In genomic region chrX:123077671-123078070, GRCh38 we compare ENCODE assay signal across 16 cellular contexts.
DNase-seq lines count a peak whose midpoint lies in the region; ATAC-seq and TF ChIP-seq lines count a peak whose summit lies in the region.
"Had no signal": no experiment of that assay in that cellular context is flagged by ENCODE, and none has a peak within 500 bp of the region (broad histone marks: within the 10 kb centered on the region; RNA-seq: fewer than 3 reads in every experiment).

No MANE protein-coding gene starts in this region.

- H3K4me1 ChIP-seq in A673 (ENCODE audit: insufficient read depth, low read length, poor library complexity, severe bottlenecking): no peaks in the 10 kb centered on the region
- H3K4me1 ChIP-seq in SJCRH30: peaks cover 41% of the 10 kb centered on the region

- intact Hi-C loops in A673 (cut with micrococcal nuclease; ENCODE audit: unreplicated experiment): no loop called here

- H3K36me3 ChIP-seq in A673 (ENCODE audit: insufficient read depth, low read length, poor library complexity, severe bottlenecking): no peaks in the 10 kb centered on the region
- no peaks in the 10 kb centered on the region for H3K36me3 ChIP-seq in SJCRH30

- no peak for ATAC-seq in GM21723 (IDR thresholded peaks at IDR 0.05; ENCODE audit: unreplicated experiment)
- ATAC-seq: GM12878 had no signal

- H3K27me3 ChIP-seq in A673 (replicated peaks; ENCODE audit: insufficient read depth, low read depth, low read length, poor library complexity) (no peaks in the 10 kb centered on the region), SJCRH30 (no peaks in the 10 kb centered on the region)

- H3K9me3 ChIP-seq in A673 (ENCODE audit: low read depth, low read length, poor library complexity, severe bottlenecking) (no peaks in the 10 kb centered on the region), SJCRH30 (replicated peaks) (no peaks in the 10 kb centered on the region)

- CTCF ChIA-PET in A673 (lab: Charles Lee): no interaction called here

- BruUV-seq in A673 (replicated peaks; lab: Mats Ljungman, UMichigan): no TSS peak

- no peak for TF ChIP-seq CTCF in A673 (conservative IDR thresholded peaks at IDR 0.05; ENCODE audit: low read depth, low read length)

- POLR2A ChIA-PET in A673 (lab: Charles Lee; ENCODE audit: low non-redundant PET): no interaction called here

- H3K4me3 ChIP-seq in A673 (ENCODE audit: low read depth, low read length, poor library complexity, severe bottlenecking) (no peak overlapping the region), SJCRH30 (no peak overlapping the region)
- H3K4me3 ChIP-seq: GM12878 had no signal

- peak; percentile 0 for DNase-seq in A673 (ENCODE audit: low spot score)
- peak; percentile 0 for DNase-seq in Ammon's horn (ENCODE audit: low spot score)
- peak; percentile 31 to 67 for DNase-seq in SJCRH30
- DNase-seq in fibroblast of gingiva (ENCODE audit: low read depth): peak; percentile 2
- DNase-seq in middle frontal gyrus (ENCODE audit: extremely low spot score, low spot score): no peak
- no peak for DNase-seq in NK-92 treated with Interleukin-12 subunit alpha and Interleukin-12 subunit beta, amount 100 ng/mL, for 24 hours (lab: John Stamatoyannopoulos, UW)
- DNase-seq: C1 segment of cervical spinal cord; Calu3; CD4-positive, alpha-beta T cell; DMS 273 treated with DMSO at 0.1 percent for 48 hours; HCEC 1CT; HFFc6; IMR-90; KBM-7 had no signal

- H3K27ac ChIP-seq in A673 (ENCODE audit: low read depth, low read length, poor library complexity, severe bottlenecking): no peak overlapping the region
- H3K27ac ChIP-seq in SJCRH30: peak overlapping the region; percentile 54

Comparison
In these comparisons a context has a peak if more than half of its experiments do, and no peak if none do; other contexts are left out.
1. DNase-seq: peak in A673 (single experiment), Ammon's horn (single experiment), SJCRH30 (2 of 2) and fibroblast of gingiva (single experiment); none in middle frontal gyrus (single experiment) and NK-92 treated with Interleukin-12 subunit alpha and Interleukin-12 subunit beta, amount 100 ng/mL, for 24 hours (single experiment).